ENCODE assay signal across 8 cellular contexts in genomic region chr19:47274891-47275865, GRCh38. TPM values are rescaled to one million over a fixed set of nuclear protein-coding genes. Genes with fewer than 3 reads are reported as not detected.
DNase-seq lines count a peak whose midpoint lies in the region; ATAC-seq and TF ChIP-seq lines count a peak whose summit lies in the region.

No MANE protein-coding gene starts in this region.

- H3K36me3 Mint-ChIP-seq in activated T-helper 17 cell treated with anti-CD3 and anti-CD28 coated beads, Interleukin-2, amount 50 U/mL, for 72 hours (ENCODE audit: low read depth): peaks cover 46% of the 10 kb centered on the region

- ATAC-seq in HG03196 (IDR thresholded peaks at IDR 0.05; ENCODE audit: unreplicated experiment) (peak; percentile 24), right cardiac atrium (peak; percentile 0 to 1), GM21360 (IDR thresholded peaks at IDR 0.05; ENCODE audit: unreplicated experiment) (no peak)
- peak; percentile 8 for ATAC-seq in activated T-helper 17 cell treated with anti-CD3 and anti-CD28 coated beads, Interleukin-2, amount 50 U/mL, for 72 hours (replicated peaks)

- DNase-seq in NCI-H2171 treated with DMSO at 0.1 percent for 48 hours (lab: John Stamatoyannopoulos, UW) (peak; percentile 23), NCI-H2171 (lab: John Stamatoyannopoulos, UW) (no peak), right cardiac atrium (peak in 2 of 3 donors; percentile 63 to 79), skeletal muscle cell (ENCODE audit: low read depth) (no peak), GM13976 (ENCODE audit: low spot score) (no peak)

- 5% methylated on average over 82 of the region's 83 CpGs for WGBS in right cardiac atrium

- peaks cover 26% of the 10 kb centered on the region for H3K4me1 Mint-ChIP-seq in activated T-helper 17 cell treated with anti-CD3 and anti-CD28 coated beads, Interleukin-2, amount 50 U/mL, for 72 hours

- no peaks in the 10 kb centered on the region for H3K9me3 ChIP-seq in right cardiac atrium (ENCODE audit: control insufficient read depth, low read length)

- in situ Hi-C loops in GM13976 (cut with MboI; ENCODE audit: low sequenced_read_pairs, unreplicated experiment): no loop called here

- H3K27me3 Mint-ChIP-seq in activated T-helper 17 cell treated with anti-CD3 and anti-CD28 coated beads, Interleukin-2, amount 50 U/mL, for 72 hours: no peaks in the 10 kb centered on the region

- no peaks in the 10 kb centered on the region for H3K27me3 ChIP-seq in right cardiac atrium (ENCODE audit: control insufficient read depth, insufficient read depth)

- H3K27ac Mint-ChIP-seq in activated T-helper 17 cell treated with anti-CD3 and anti-CD28 coated beads, Interleukin-2, amount 50 U/mL, for 72 hours: peak overlapping the region; percentile 56

- peak overlapping the region; percentile 70 for H3K4me3 Mint-ChIP-seq in activated T-helper 17 cell treated with anti-CD3 and anti-CD28 coated beads, Interleukin-2, amount 50 U/mL, for 72 hours

- H3K4me3 ChIP-seq in right cardiac atrium (ENCODE audit: low read length) (peak overlapping the region; percentile 61), skeletal muscle cell (ENCODE audit: low read depth, low read length) (peak overlapping the region; percentile 48)

- TF ChIP-seq CTCF in GM13976 (IDR thresholded peaks at IDR 0.05; ENCODE audit: borderline replicate concordance, control extremely low read depth, extremely low read depth, insufficient read depth, missing control alignments): no peak

- no peaks in the 10 kb centered on the region for H3K4me1 ChIP-seq in right cardiac atrium (ENCODE audit: control insufficient read depth, insufficient read depth, low read length)

- intact Hi-C loops in right cardiac atrium (cut with DNase I): loop anchor here in 1 of 4 donors (5.0 kb wide), 1 partner anchor 427 kb away; no protein-coding TSS in a partner anchor

- peak overlapping the region; percentile 27 for H3K27ac ChIP-seq in right cardiac atrium (ENCODE audit: low read length)

- H3K9me3 Mint-ChIP-seq in activated T-helper 17 cell treated with anti-CD3 and anti-CD28 coated beads, Interleukin-2, amount 50 U/mL, for 72 hours: no peaks in the 10 kb centered on the region

RNA-seq across cellular contexts. Expression of gene INAFM1, which starts 0.5 kb away (rescaled TPM):
- total RNA-seq in activated T-helper 17 cell treated with anti-CD3 and anti-CD28 coated beads, Interleukin-2, amount 50 U/mL, for 72 hours: 10 to 100 TPM; 12.9 to 21.6 TPM
- total RNA-seq in right cardiac atrium: 10 to 100 TPM; 13.3 to 16.9 (median 15.0) TPM
- polyA plus RNA-seq in right cardiac atrium: 7.0 TPM

RNA-seq across cellular contexts. Expression of gene CCDC9, which starts 18.9 kb away (rescaled TPM):
- total RNA-seq in activated T-helper 17 cell treated with anti-CD3 and anti-CD28 coated beads, Interleukin-2, amount 50 U/mL, for 72 hours: 10 to 100 TPM; 38.9 to 44.6 TPM
- 10 to 100 TPM; 18.1 to 27.5 (median 22.4) TPM for total RNA-seq in right cardiac atrium
- 27.8 TPM for polyA plus RNA-seq in right cardiac atrium

RNA-seq across cellular contexts. Expression of gene C5AR1, which starts 34.5 kb away (rescaled TPM):
- 1 to 10 TPM in 1 of 2 donors, under 1 TPM in 1; 0.85 to 2.4 TPM for total RNA-seq in activated T-helper 17 cell treated with anti-CD3 and anti-CD28 coated beads, Interleukin-2, amount 50 U/mL, for 72 hours
- total RNA-seq in right cardiac atrium: 10 to 100 TPM in 1 of 4 donors, 1 to 10 TPM in 3; 5.9 to 11.7 (median 6.9) TPM
- 2.3 TPM for polyA plus RNA-seq in right cardiac atrium

RNA-seq across cellular contexts. Expression of gene BBC3, which starts 44.2 kb away (rescaled TPM):
- 10 to 100 TPM; 18.7 to 41.9 TPM for total RNA-seq in activated T-helper 17 cell treated with anti-CD3 and anti-CD28 coated beads, Interleukin-2, amount 50 U/mL, for 72 hours
- total RNA-seq in right cardiac atrium: 1 to 10 TPM; 2.1 to 4.3 (median 4.0) TPM
- polyA plus RNA-seq in right cardiac atrium: 3.4 TPM

RNA-seq across cellular contexts. Expression of gene C5AR2, which starts 56.8 kb away (rescaled TPM):
- total RNA-seq in activated T-helper 17 cell treated with anti-CD3 and anti-CD28 coated beads, Interleukin-2, amount 50 U/mL, for 72 hours: under 1 TPM; 0.13 to 0.19 TPM
- total RNA-seq in right cardiac atrium: 1 to 10 TPM in 3 of 4 donors, under 1 TPM in 1; 0.65 to 2.5 (median 1.4) TPM
- 0.79 TPM for polyA plus RNA-seq in right cardiac atrium

Comparison
In these comparisons a context has a peak if more than half of its experiments do, and no peak if none do; other contexts are left out.
1. DNase-seq: peak in NCI-H2171 treated with DMSO at 0.1 percent for 48 hours (single experiment) and right cardiac atrium (2 of 3); none in NCI-H2171 (single experiment), skeletal muscle cell (single experiment) and GM13976 (single experiment).